ENCODE assay signal across 22 cellular contexts in the genomic region with DNA sequence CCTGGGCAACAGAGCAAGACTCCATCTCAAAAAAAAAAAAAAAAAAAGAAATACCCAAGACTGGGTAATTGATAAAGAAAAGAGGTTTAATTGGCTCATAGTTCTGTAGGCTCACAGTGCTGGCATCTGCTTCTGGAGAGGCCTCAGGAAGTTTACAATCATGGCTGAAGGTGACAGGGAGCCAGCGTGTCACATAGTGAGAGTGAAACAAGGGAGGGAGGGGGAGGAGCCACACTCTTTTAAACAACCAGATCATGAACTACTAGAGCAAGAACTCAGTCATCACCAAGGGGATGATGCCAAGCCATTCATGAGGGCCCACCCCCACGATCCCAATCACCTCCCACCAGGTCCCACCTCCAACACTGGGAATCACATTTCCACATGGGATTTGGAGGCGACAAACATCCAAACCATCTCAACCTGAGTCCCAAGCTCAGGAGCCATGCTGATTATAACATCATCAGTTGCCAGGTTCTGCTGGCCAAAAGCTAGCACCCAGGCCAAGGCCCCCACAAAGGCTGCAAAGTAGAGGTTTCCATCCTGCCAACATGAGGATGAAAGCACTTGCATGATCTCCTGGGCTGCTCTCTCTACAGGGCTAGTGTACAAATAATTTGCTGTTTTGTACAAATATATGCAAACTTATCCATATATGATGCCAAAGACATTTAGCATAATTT.
"Had no signal": no experiment of that assay in that cellular context is flagged by ENCODE, and none has a peak within 500 bp of the region (broad histone marks: within the 10 kb centered on the region; RNA-seq: fewer than 3 reads in every experiment).

No MANE protein-coding gene starts in this region.

- H3K4me1 ChIP-seq: adrenal gland, ascending aorta, foreskin keratinocyte, lower lobe of right lung, testis, uterus had no signal

- H3K36me3 ChIP-seq: adrenal gland, ascending aorta, brain microvascular endothelial cell, lower lobe of right lung, uterus had no signal

- H3K27me3 ChIP-seq: adrenal gland, ascending aorta, brain microvascular endothelial cell, foreskin keratinocyte, spleen, testis, uterus had no signal

- ATAC-seq: activated CD4-positive, CD25-positive, alpha-beta regulatory T cell treated with anti-CD3 and anti-CD28 coated beads, Interleukin-2, amount 50 U/mL, for 24 hours; activated T-cell treated with anti-CD3 and anti-CD28 coated beads, Interleukin-2, amount 50 U/mL, for 72 hours; foreskin keratinocyte; left lobe of liver; lower lobe of right lung; mucosa of descending colon; stimulated activated memory B cell treated with anti-CD40 and anti-IgM and Interleukin-4, amounts not matched to agents 10 μg/mL and 1 μg/mL and 100 μg/mL, for 72 hours; T-cell had no signal

- DNase-seq: activated effector memory CD4-positive, alpha-beta T cell treated with anti-CD3 and anti-CD28 coated beads, Interleukin-2, amount 50 U/mL, for 16 hours; adrenal gland; brain microvascular endothelial cell; central memory CD4-positive, alpha-beta T cell; dermis blood vessel endothelial cell; effector CD8-positive, alpha-beta T cell; erythroblast; foreskin keratinocyte; immature natural killer cell; lower lobe of right lung; mesendoderm; mucosa of descending colon; spleen; T-cell; testis; uterus had no signal

- H3K27ac ChIP-seq: adrenal gland, ascending aorta, brain microvascular endothelial cell, foreskin keratinocyte, lower lobe of right lung, testis, uterus, VCaP had no signal

- H3K9me3 ChIP-seq: adrenal gland, ascending aorta, lower lobe of right lung, mucosa of descending colon, testis, uterus had no signal

- H3K4me3 ChIP-seq: adrenal gland, ascending aorta, lower lobe of right lung, mucosa of descending colon, spleen, testis, uterus had no signal
